In genomic region chr2:206158563-206159345, GRCh38 we compare ENCODE assay signal across 1 cellular context.
TF ChIP-seq lines count a peak whose summit lies in the region.

No MANE protein-coding gene starts in this region.

TF ChIP-seq in HepG2, 621 proteins besides CTCF, POLR2A, EP300 and RAD21 (continues in another document):
- TF ChIP-seq RBFOX2 (IDR thresholded peaks at IDR 0.05; ENCODE audit: low read depth, low read length) (no peak), GABPA (IDR thresholded peaks at IDR 0.05; ENCODE audit: low read depth, low read length) (no peak), GABPA (CRISPR knock-in tag; IDR thresholded peaks at IDR 0.05; ENCODE audit: low read depth) (no peak), ZNF879 (CRISPR knock-in tag; IDR thresholded peaks at IDR 0.05) (0 out of 2 replicates have a peak, but pooled peaks have one; percentile 67), ZBTB38 (CRISPR knock-in tag; IDR thresholded peaks at IDR 0.05) (0 out of 2 replicates have a peak, but pooled peaks have one; percentile 30), ZNF792 (CRISPR knock-in tag; IDR thresholded peaks at IDR 0.05) (no peak), ZNF30 (CRISPR knock-in tag; IDR thresholded peaks at IDR 0.05) (0 out of 2 replicates have a peak, but pooled peaks have one; percentile 45), ZNF678 (CRISPR knock-in tag; IDR thresholded peaks at IDR 0.05) (peak; percentile 28; the same call in 1 of the 2 replicates), ZNF7 (CRISPR knock-in tag; IDR thresholded peaks at IDR 0.05) (no peak), SIN3B (IDR thresholded peaks at IDR 0.05; ENCODE audit: low read length) (no peak), ZNF331 (CRISPR knock-in tag; IDR thresholded peaks at IDR 0.05) (no peak), RFXANK (CRISPR knock-in tag; IDR thresholded peaks at IDR 0.05) (no peak), ZNF749 (CRISPR knock-in tag; IDR thresholded peaks at IDR 0.05; ENCODE audit: borderline replicate concordance) (no peak), ZNF142 (CRISPR knock-in tag; IDR thresholded peaks at IDR 0.05) (peak; percentile 88; the same call in 1 of the 2 replicates), ZSCAN30 (CRISPR knock-in tag; IDR thresholded peaks at IDR 0.05) (no peak), ZNF800 (CRISPR knock-in tag; IDR thresholded peaks at IDR 0.05) (no peak; the same call in 1 of the 2 replicates), EHMT2 (IDR thresholded peaks at IDR 0.05; ENCODE audit: borderline replicate concordance, low read depth, low read length) (0 out of 2 replicates have a peak, but pooled peaks have one; percentile 38), CBX2 (IDR thresholded peaks at IDR 0.05; ENCODE audit: low read depth, low read length) (no peak), CBX2 (CRISPR knock-in tag; IDR thresholded peaks at IDR 0.05; ENCODE audit: low read depth) (no peak), WIZ (CRISPR knock-in tag; IDR thresholded peaks at IDR 0.05) (peak; percentile 23; the same call in 1 of the 2 replicates), HMG20B (CRISPR knock-in tag; conservative IDR thresholded peaks at IDR 0.05) (no peak), UBTF (CRISPR knock-in tag; IDR thresholded peaks at IDR 0.05) (no peak; the same call in 1 of the 2 replicates), THAP9 (CRISPR knock-in tag; IDR thresholded peaks at IDR 0.05; ENCODE audit: borderline replicate concordance) (no peak; the same call in 1 of the 2 replicates), XBP1 (CRISPR knock-in tag; IDR thresholded peaks at IDR 0.05) (no peak), SSRP1 (CRISPR knock-in tag; IDR thresholded peaks at IDR 0.05) (0 out of 2 replicates have a peak, but pooled peaks have one; percentile 44), ZNF33B (CRISPR knock-in tag; IDR thresholded peaks at IDR 0.05) (no peak), ZNF83 (CRISPR knock-in tag; IDR thresholded peaks at IDR 0.05; ENCODE audit: borderline replicate concordance) (0 out of 2 replicates have a peak, but pooled peaks have one; percentile 44), ZNF740 (CRISPR knock-in tag; IDR thresholded peaks at IDR 0.05) (no peak; the same call in 1 of the 2 replicates), ZNF570 (CRISPR knock-in tag; IDR thresholded peaks at IDR 0.05; ENCODE audit: borderline replicate concordance) (0 out of 2 replicates have a peak, but pooled peaks have one; percentile 87), ZNF788 (CRISPR knock-in tag; IDR thresholded peaks at IDR 0.05; ENCODE audit: borderline replicate concordance) (no peak), ZNF776 (CRISPR knock-in tag; IDR thresholded peaks at IDR 0.05) (no peak), SP1 (IDR thresholded peaks at IDR 0.05) (no peak), SP1 (CRISPR knock-in tag; IDR thresholded peaks at IDR 0.05) (no peak), MXD3 (CRISPR knock-in tag; IDR thresholded peaks at IDR 0.05) (no peak), ZBTB25 (CRISPR knock-in tag; IDR thresholded peaks at IDR 0.05) (no peak), TGIF2 (CRISPR knock-in tag; IDR thresholded peaks at IDR 0.05) (0 out of 2 replicates have a peak, but pooled peaks have one; percentile 5), ZNF350 (CRISPR knock-in tag; IDR thresholded peaks at IDR 0.05; ENCODE audit: borderline replicate concordance, low read depth) (no peak), HINFP (CRISPR knock-in tag; IDR thresholded peaks at IDR 0.05; ENCODE audit: low read depth) (peak; percentile 25; the same call in 1 of the 2 replicates), SAFB2 (CRISPR knock-in tag; IDR thresholded peaks at IDR 0.05; ENCODE audit: borderline replicate concordance, low read depth) (no peak), RFX5 (IDR thresholded peaks at IDR 0.05; ENCODE audit: low read depth, low read length) (no peak), BRF2 (CRISPR knock-in tag; IDR thresholded peaks at IDR 0.05) (no peak; the same call in 1 of the 2 replicates)
